6 cellular contexts compared by ENCODE assay signal in genomic region chr22:37609240-37610152, GRCh38. TPM values are rescaled to one million over a fixed set of nuclear protein-coding genes. Genes with fewer than 3 reads are reported as not detected.
DNase-seq lines count a peak whose midpoint lies in the region; ATAC-seq, FAIRE-seq and TF ChIP-seq lines count a peak whose summit lies in the region.

No MANE protein-coding gene starts in this region.

- H3K27ac Mint-ChIP-seq in natural killer cell: peak overlapping the region; percentile 94 to 99

- H3K4me2 ChIP-seq in K562 (ENCODE audit: insufficient read depth, low read length): peak overlapping the region; percentile 84

- H3K4me3 Mint-ChIP-seq in natural killer cell: peak overlapping the region; percentile 98

- H3K4me3 ChIP-seq in cardiac muscle cell (peak overlapping the region; percentile 55), K562 (peak overlapping the region; percentile 95)

- H3K27me3 ChIP-seq in cardiac muscle cell: no peaks in the 10 kb centered on the region
- no peaks in the 10 kb centered on the region for H3K27me3 ChIP-seq in K562 (ENCODE audit: control insufficient read depth in 2 of 2, insufficient read depth in 2 of 2, low read length in 2 of 2)

- H3K4me1 ChIP-seq in cardiac muscle cell (ENCODE audit: low read depth) (peaks cover 10% of the 10 kb centered on the region), K562 (replicated peaks in 1 of 2; ENCODE audit: control insufficient read depth in 2 of 2, insufficient read depth in 2 of 2, low read length in 2 of 2) (peaks cover 12 to 21% of the 10 kb centered on the region in 2 experiments; a peak in 4 of 5 replicates)

- peak overlapping the region; percentile 97 for H3K27ac ChIP-seq in cardiac muscle cell
- peak overlapping the region; percentile 97 for H3K27ac ChIP-seq in K562 (ENCODE audit: extremely low read depth, low read depth, low read length)

- POLR2A ChIA-PET in K562 (lab: Yijun Ruan, JAX): interaction anchor here (0.6 to 2.1 kb wide), 10 partner anchors 11 to 395 kb away, joined by 3 to 7 read pairs (median 4); no protein-coding TSS in a partner anchor

- no peaks in the 10 kb centered on the region for H3K36me3 Mint-ChIP-seq in natural killer cell

- CTCF ChIA-PET in K562 (lab: Yijun Ruan, JAX; ENCODE audit: low intra/inter-chr PET ratio): no interaction called here

- TF ChIP-seq RAD21 in K562 (CRISPR knock-in tag; conservative IDR thresholded peaks at IDR 0.05 in 1 of 2, IDR thresholded peaks at IDR 0.05 in 1 of 2): no peak

- H3K9me3 Mint-ChIP-seq in natural killer cell: no peaks in the 10 kb centered on the region

- ATAC-seq in Right ventricle myocardium inferior (no peak), K562 (peak; percentile 53), natural killer cell (no peak), HG02970 (IDR thresholded peaks at IDR 0.05; ENCODE audit: low FRiP score, unreplicated experiment) (no peak)

- H3K9me1 ChIP-seq in K562 (ENCODE audit: control insufficient read depth, insufficient read depth, low read length): peaks cover 3% of the 10 kb centered on the region

- peaks cover 34% of the 10 kb centered on the region for H3K79me2 ChIP-seq in K562 (ENCODE audit: control insufficient read depth, insufficient read depth, low read length)

- peaks cover 37 to 62% of the 10 kb centered on the region in 2 donors for H3K4me1 Mint-ChIP-seq in natural killer cell

- WGBS in K562 (ENCODE audit: insufficient coverage, low coverage, missing lambda C conversion rate): 0% methylated on average over 21 of the region's 26 CpGs

- TSS peak; percentile 63 for BruUV-seq in K562 (replicated peaks; lab: Mats Ljungman, UMichigan)

- H3K27me3 Mint-ChIP-seq in natural killer cell (ENCODE audit: low read depth in 2 of 2): no peaks in the 10 kb centered on the region

- TF ChIP-seq POLR2A in K562 (conservative IDR thresholded peaks at IDR 0.05): peak; percentile 29; the same call in 1 of the 2 replicates

- in situ Hi-C loops in K562 (cut with MboI): no loop called here

- H2AFZ ChIP-seq in K562 (ENCODE audit: low read depth, low read length): no peak overlapping the region; the same call in 1 of the 2 replicates

- H3K36me3 ChIP-seq in cardiac muscle cell: no peaks in the 10 kb centered on the region
- H3K36me3 ChIP-seq in K562 (ENCODE audit: control insufficient read depth, insufficient read depth, low read length): peaks cover 24% of the 10 kb centered on the region; the same call in 1 of the 3 replicates

- TF ChIP-seq CTCF in cardiac muscle cell (IDR thresholded peaks at IDR 0.05; ENCODE audit: low read depth, low read length) (no peak), K562 (IDR thresholded peaks at IDR 0.05 in 2 of 3, conservative IDR thresholded peaks at IDR 0.05 in 1 of 3; ENCODE audit: insufficient read depth in 2 of 3, low read depth in 1 of 3, low read length in 3 of 3) (no peak), natural killer cell (IDR thresholded peaks at IDR 0.05) (no peak)

- no peaks in the 10 kb centered on the region for H3K9me3 ChIP-seq in cardiac muscle cell (ENCODE audit: low read depth)
- H3K9me3 ChIP-seq in K562 (replicated peaks; ENCODE audit: control insufficient read depth, insufficient read depth, low read depth, low read length): no peaks in the 10 kb centered on the region

- peak; percentile 32 for FAIRE-seq in K562 (lab: Jason Lieb, UNC)

- TF ChIP-seq EP300 in K562 (IDR thresholded peaks at IDR 0.05; ENCODE audit: low read length): peak; percentile 54; the same call in 1 of the 2 replicates

- DNase-seq in cardiac muscle cell (ENCODE audit: low read depth in 1 of 2, low spot score in 1 of 2) (no peak), Right ventricle myocardium inferior (ENCODE audit: missing footprints) (no peak), K562 (ENCODE audit: extremely low read depth in 1 of 4, low spot score in 3 of 4) (peak; percentile 46 to 75 (median 58)), natural killer cell (no peak), NCI-H2107 treated with DMSO at 0.1 percent for 48 hours (lab: John Stamatoyannopoulos, UW; ENCODE audit: unreplicated experiment) (no peak)

- H4K20me1 ChIP-seq in K562 (replicated peaks; ENCODE audit: control insufficient read depth, insufficient read depth, low read length): no peaks in the 10 kb centered on the region

- intact Hi-C loops in Right ventricle myocardium inferior (cut with DNase I): no loop called here
- intact Hi-C loops in K562 (cut with micrococcal nuclease): no loop called here
- intact Hi-C loops in natural killer cell (cut with micrococcal nuclease): loop anchor here (5.0 kb wide), 3 partner anchors 68 to 253 kb away; partner anchors contain the start of genes LGALS1 and TRIOBP

- peak overlapping the region; percentile 95 to 96 for H3K9ac ChIP-seq in K562 (ENCODE audit: insufficient read depth in 1 of 2, low read depth in 2 of 2, low read length in 2 of 2)

RNA-seq across cellular contexts. Expression of gene GGA1, which starts 0.9 kb away (rescaled TPM):
- total RNA-seq in cardiac muscle cell: 91.9 and 114 TPM in 2 replicates
- 81.9 and 82.6 TPM in 2 replicates for polyA plus RNA-seq in cardiac muscle cell
- 26.7 TPM for total RNA-seq in Right ventricle myocardium inferior
- total RNA-seq in K562 (2011; cell fraction: chromatin; rRNA removed; ENCODE audit: low replicate concordance): 235 and 500 TPM in 2 replicates
- total RNA-seq in K562 (2011; cell fraction: nucleolus; rRNA removed): 281 and 297 TPM in 2 replicates
- 245 and 253 TPM in 2 replicates for total RNA-seq in K562 (2011; cell fraction: nucleoplasm; rRNA removed)
- 48.0 and 51.3 TPM in 2 replicates for total RNA-seq in K562 (2014; rRNA removed)
- total RNA-seq in K562 (2014; rRNA removed; fragmentation: Illumina TruSeq; extraction: Trizol): 19.7 and 24.2 TPM in 2 replicates
- total RNA-seq in K562 (2015; rRNA removed; fragmentation: Illumina TruSeq; extraction: Trizol): 29.9 and 31.1 TPM in 2 replicates
- 57.1 and 61.3 TPM in 2 replicates for total RNA-seq in K562 (2021)
- polyA plus RNA-seq in K562 (2011; rRNA removed): 50.4 and 53.3 TPM in 2 replicates
- polyA plus RNA-seq in K562 (2011; cell fraction: cytosol; rRNA removed): 27.8 and 56.0 TPM in 2 replicates
- 156 and 291 TPM in 2 replicates for polyA plus RNA-seq in K562 (2011; cell fraction: nucleus; rRNA removed)
- polyA plus RNA-seq in K562 (2012): 41.4 and 63.8 TPM in 2 replicates
- 31.6 and 42.5 TPM in 2 replicates for polyA plus RNA-seq in K562 (2014; fragmentation: Illumina TruSeq; extraction: Trizol)
- 1 to 10 TPM; 1.5 to 1.9 TPM for polyA plus RNA-seq in K562 (2014; fragmentation: Nextera tagmentation; extraction: Ambion mirVana)
- 69.5 and 71.3 TPM in 2 replicates for polyA plus RNA-seq in K562 (2014; rRNA removed)
- 26.8 and 33.7 TPM in 2 replicates for polyA minus RNA-seq in K562 (2011; rRNA and poly(A)+ RNA removed)
- 20.7 and 22.7 TPM in 2 replicates for polyA minus RNA-seq in K562 (2011; cell fraction: cytosol; rRNA and poly(A)+ RNA removed)
- 56.9 and 57.8 TPM in 2 replicates for polyA minus RNA-seq in K562 (2011; cell fraction: nucleus; rRNA and poly(A)+ RNA removed)
- total RNA-seq in natural killer cell: 10 to 100 TPM; 69.3 to 87.8 (median 80.2) TPM

RNA-seq across cellular contexts. Expression of gene LGALS2, which starts 29.6 kb away (rescaled TPM):
- not detected in 2 replicates for total RNA-seq in cardiac muscle cell
- not detected in 2 replicates for polyA plus RNA-seq in cardiac muscle cell
- 0.60 TPM for total RNA-seq in Right ventricle myocardium inferior
- total RNA-seq in K562 (2011; cell fraction: chromatin; rRNA removed; ENCODE audit: low replicate concordance): not detected in 2 replicates
- total RNA-seq in K562 (2011; cell fraction: nucleolus; rRNA removed): not detected in 2 replicates
- total RNA-seq in K562 (2011; cell fraction: nucleoplasm; rRNA removed): not detected in 2 replicates
- not detected in 2 replicates for total RNA-seq in K562 (2014; rRNA removed)
- not detected in 2 replicates for total RNA-seq in K562 (2014; rRNA removed; fragmentation: Illumina TruSeq; extraction: Trizol)
- total RNA-seq in K562 (2015; rRNA removed; fragmentation: Illumina TruSeq; extraction: Trizol): not detected in 2 replicates
- not detected in 2 replicates for total RNA-seq in K562 (2021)
- not detected in 2 replicates for polyA plus RNA-seq in K562 (2011; rRNA removed)
- not detected in 2 replicates for polyA plus RNA-seq in K562 (2011; cell fraction: cytosol; rRNA removed)
- not detected in 2 replicates for polyA plus RNA-seq in K562 (2011; cell fraction: nucleus; rRNA removed)
- 0.19 TPM in 1 of 2 replicates, not detected in the other for polyA plus RNA-seq in K562 (2012)
- polyA plus RNA-seq in K562 (2014; fragmentation: Illumina TruSeq; extraction: Trizol): not detected in 2 replicates
- not detected for polyA plus RNA-seq in K562 (2014; fragmentation: Nextera tagmentation; extraction: Ambion mirVana)
- polyA plus RNA-seq in K562 (2014; rRNA removed): not detected in 2 replicates
- polyA minus RNA-seq in K562 (2011; rRNA and poly(A)+ RNA removed): not detected in 2 replicates
- polyA minus RNA-seq in K562 (2011; cell fraction: cytosol; rRNA and poly(A)+ RNA removed): not detected in 2 replicates
- polyA minus RNA-seq in K562 (2011; cell fraction: nucleus; rRNA and poly(A)+ RNA removed): not detected in 2 replicates
- 1 to 10 TPM; 1.4 to 3.4 (median 2.6) TPM for total RNA-seq in natural killer cell

RNA-seq across cellular contexts. Expression of gene SH3BP1, which starts 30.0 kb away (rescaled TPM):
- total RNA-seq in cardiac muscle cell (24.3 and 51.9 TPM in 2 replicates), Right ventricle myocardium inferior (1.5 TPM), K562 (2014; rRNA removed) (18.6 and 21.2 TPM in 2 replicates), K562 (2014; rRNA removed; fragmentation: Illumina TruSeq; extraction: Trizol) (7.4 and 9.7 TPM in 2 replicates), K562 (2015; rRNA removed; fragmentation: Illumina TruSeq; extraction: Trizol) (9.3 and 9.4 TPM in 2 replicates), K562 (2021) (29.9 and 36.2 TPM in 2 replicates), natural killer cell (100 to 1,000 TPM; 163 to 189 (median 163) TPM)
- polyA plus RNA-seq in cardiac muscle cell (15.0 and 20.7 TPM in 2 replicates), K562 (2011; rRNA removed) (11.5 and 14.9 TPM in 2 replicates), K562 (2014; fragmentation: Illumina TruSeq; extraction: Trizol) (32.1 and 36.0 TPM in 2 replicates), K562 (2014; fragmentation: Nextera tagmentation; extraction: Ambion mirVana) (under 1 TPM; 0.10 to 0.17 TPM), K562 (2014; rRNA removed) (8.7 and 10.4 TPM in 2 replicates)
- total RNA-seq in K562 (2011; cell fraction: chromatin; rRNA removed; ENCODE audit: low replicate concordance): 27.4 and 84.8 TPM in 2 replicates
- total RNA-seq in K562 (2011; cell fraction: nucleolus; rRNA removed): 40.0 and 41.0 TPM in 2 replicates
- total RNA-seq in K562 (2011; cell fraction: nucleoplasm; rRNA removed): 21.5 and 25.7 TPM in 2 replicates
- 10.1 and 21.2 TPM in 2 replicates for polyA plus RNA-seq in K562 (2011; cell fraction: cytosol; rRNA removed)
- 23.7 and 33.6 TPM in 2 replicates for polyA plus RNA-seq in K562 (2011; cell fraction: nucleus; rRNA removed)
- 34.0 and 58.5 TPM in 2 replicates for polyA plus RNA-seq in K562 (2012)
- polyA minus RNA-seq in K562 (2011; rRNA and poly(A)+ RNA removed): 16.7 and 17.5 TPM in 2 replicates
- 12.7 and 19.9 TPM in 2 replicates for polyA minus RNA-seq in K562 (2011; cell fraction: cytosol; rRNA and poly(A)+ RNA removed)
- polyA minus RNA-seq in K562 (2011; cell fraction: nucleus; rRNA and poly(A)+ RNA removed): 13.7 and 15.5 TPM in 2 replicates

RNA-seq across cellular contexts. Expression of gene PDXP, which starts 49.0 kb away (rescaled TPM):
- total RNA-seq in cardiac muscle cell (48.5 and 62.5 TPM in 2 replicates), Right ventricle myocardium inferior (21.4 TPM), K562 (2014; rRNA removed) (38.8 and 55.8 TPM in 2 replicates), K562 (2014; rRNA removed; fragmentation: Illumina TruSeq; extraction: Trizol) (27.6 and 29.0 TPM in 2 replicates), K562 (2015; rRNA removed; fragmentation: Illumina TruSeq; extraction: Trizol) (30.9 and 32.5 TPM in 2 replicates), K562 (2021) (47.5 and 50.0 TPM in 2 replicates), natural killer cell (10 to 100 TPM in 2 of 3 donors, 1 to 10 TPM in 1; 8.3 to 14.2 (median 13.4) TPM)
- polyA plus RNA-seq in cardiac muscle cell (88.0 and 117 TPM in 2 replicates), K562 (2011; rRNA removed) (42.8 and 51.4 TPM in 2 replicates), K562 (2014; fragmentation: Illumina TruSeq; extraction: Trizol) (54.2 and 62.3 TPM in 2 replicates), K562 (2014; fragmentation: Nextera tagmentation; extraction: Ambion mirVana) (10 to 100 TPM in 1 of 2 experiments, 1 to 10 TPM in 1; 7.9 to 11.8 TPM), K562 (2014; rRNA removed) (45.7 and 47.8 TPM in 2 replicates)
- total RNA-seq in K562 (2011; cell fraction: chromatin; rRNA removed; ENCODE audit: low replicate concordance): 8.1 and 23.1 TPM in 2 replicates
- 20.8 and 21.3 TPM in 2 replicates for total RNA-seq in K562 (2011; cell fraction: nucleolus; rRNA removed)
- total RNA-seq in K562 (2011; cell fraction: nucleoplasm; rRNA removed): 19.4 and 21.3 TPM in 2 replicates
- 73.7 and 106 TPM in 2 replicates for polyA plus RNA-seq in K562 (2011; cell fraction: cytosol; rRNA removed)
- polyA plus RNA-seq in K562 (2011; cell fraction: nucleus; rRNA removed): 34.8 and 35.2 TPM in 2 replicates
- polyA plus RNA-seq in K562 (2012): 25.7 and 42.5 TPM in 2 replicates
- polyA minus RNA-seq in K562 (2011; rRNA and poly(A)+ RNA removed): 21.5 and 27.1 TPM in 2 replicates
- 30.1 and 30.4 TPM in 2 replicates for polyA minus RNA-seq in K562 (2011; cell fraction: cytosol; rRNA and poly(A)+ RNA removed)
- polyA minus RNA-seq in K562 (2011; cell fraction: nucleus; rRNA and poly(A)+ RNA removed): 8.6 and 12.3 TPM in 2 replicates

RNA-seq across cellular contexts. Expression of gene CDC42EP1, which starts 49.2 kb away (rescaled TPM):
- 8.9 and 12.7 TPM in 2 replicates for total RNA-seq in cardiac muscle cell
- 10.9 and 21.6 TPM in 2 replicates for polyA plus RNA-seq in cardiac muscle cell
- 17.7 TPM for total RNA-seq in Right ventricle myocardium inferior
- 7.9 and 25.6 TPM in 2 replicates for total RNA-seq in K562 (2011; cell fraction: chromatin; rRNA removed; ENCODE audit: low replicate concordance)
- total RNA-seq in K562 (2011; cell fraction: nucleolus; rRNA removed): 22.5 and 24.0 TPM in 2 replicates
- total RNA-seq in K562 (2011; cell fraction: nucleoplasm; rRNA removed): 13.4 and 14.2 TPM in 2 replicates
- 29.0 and 41.6 TPM in 2 replicates for total RNA-seq in K562 (2014; rRNA removed)
- 2.7 and 3.2 TPM in 2 replicates for total RNA-seq in K562 (2014; rRNA removed; fragmentation: Illumina TruSeq; extraction: Trizol)
- total RNA-seq in K562 (2015; rRNA removed; fragmentation: Illumina TruSeq; extraction: Trizol): 7.3 and 8.3 TPM in 2 replicates
- total RNA-seq in K562 (2021): 62.8 and 70.2 TPM in 2 replicates
- polyA plus RNA-seq in K562 (2011; rRNA removed): 4.0 and 13.8 TPM in 2 replicates
- 6.0 and 18.2 TPM in 2 replicates for polyA plus RNA-seq in K562 (2011; cell fraction: cytosol; rRNA removed)
- 9.9 and 15.1 TPM in 2 replicates for polyA plus RNA-seq in K562 (2011; cell fraction: nucleus; rRNA removed)
- 24.9 and 50.5 TPM in 2 replicates for polyA plus RNA-seq in K562 (2012)
- 18.4 and 49.9 TPM in 2 replicates for polyA plus RNA-seq in K562 (2014; fragmentation: Illumina TruSeq; extraction: Trizol)
- under 1 TPM; 0.67 to 0.69 TPM for polyA plus RNA-seq in K562 (2014; fragmentation: Nextera tagmentation; extraction: Ambion mirVana)
- polyA plus RNA-seq in K562 (2014; rRNA removed): 22.5 and 28.1 TPM in 2 replicates
- polyA minus RNA-seq in K562 (2011; rRNA and poly(A)+ RNA removed): 1.9 and 2.3 TPM in 2 replicates
- 12.7 and 21.9 TPM in 2 replicates for polyA minus RNA-seq in K562 (2011; cell fraction: cytosol; rRNA and poly(A)+ RNA removed)
- 10.2 and 10.6 TPM in 2 replicates for polyA minus RNA-seq in K562 (2011; cell fraction: nucleus; rRNA and poly(A)+ RNA removed)
- total RNA-seq in natural killer cell: under 1 TPM in 2 of 3 donors, not detected in 1; 0.27 to 0.78 TPM

Comparison
In these comparisons a context has a peak if more than half of its experiments do, and no peak if none do; other contexts are left out.
1. DNase-seq: peak in K562 (4 of 4); none in cardiac muscle cell (0 of 2), Right ventricle myocardium inferior (single experiment), natural killer cell (single experiment) and NCI-H2107 treated with DMSO at 0.1 percent for 48 hours (single experiment).